In genomic region chr1:12153181-12153785, GRCh38 we compare ENCODE assay signal across 1 cellular context.
TF ChIP-seq lines count a peak whose summit lies in the region.

No MANE protein-coding gene starts in this region.

TF ChIP-seq in K562, 482 proteins besides CTCF, POLR2A, EP300 and RAD21 (continued from another document and continues in another):
- TF ChIP-seq, protein P1, sequence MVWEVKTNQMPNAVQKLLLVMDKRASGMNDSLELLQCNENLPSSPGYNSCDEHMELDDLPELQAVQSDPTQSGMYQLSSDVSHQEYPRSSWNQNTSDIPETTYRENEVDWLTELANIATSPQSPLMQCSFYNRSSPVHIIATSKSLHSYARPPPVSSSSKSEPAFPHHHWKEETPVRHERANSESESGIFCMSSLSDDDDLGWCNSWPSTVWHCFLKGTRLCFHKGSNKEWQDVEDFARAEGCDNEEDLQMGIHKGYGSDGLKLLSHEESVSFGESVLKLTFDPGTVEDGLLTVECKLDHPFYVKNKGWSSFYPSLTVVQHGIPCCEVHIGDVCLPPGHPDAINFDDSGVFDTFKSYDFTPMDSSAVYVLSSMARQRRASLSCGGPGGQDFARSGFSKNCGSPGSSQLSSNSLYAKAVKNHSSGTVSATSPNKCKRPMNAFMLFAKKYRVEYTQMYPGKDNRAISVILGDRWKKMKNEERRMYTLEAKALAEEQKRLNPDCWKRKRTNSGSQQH (CRISPR knock-in tag; IDR thresholded peaks at IDR 0.05), result no peak
- no peak for TF ChIP-seq MAFF (IDR thresholded peaks at IDR 0.05; ENCODE audit: low read length)
- TF ChIP-seq, protein P2, sequence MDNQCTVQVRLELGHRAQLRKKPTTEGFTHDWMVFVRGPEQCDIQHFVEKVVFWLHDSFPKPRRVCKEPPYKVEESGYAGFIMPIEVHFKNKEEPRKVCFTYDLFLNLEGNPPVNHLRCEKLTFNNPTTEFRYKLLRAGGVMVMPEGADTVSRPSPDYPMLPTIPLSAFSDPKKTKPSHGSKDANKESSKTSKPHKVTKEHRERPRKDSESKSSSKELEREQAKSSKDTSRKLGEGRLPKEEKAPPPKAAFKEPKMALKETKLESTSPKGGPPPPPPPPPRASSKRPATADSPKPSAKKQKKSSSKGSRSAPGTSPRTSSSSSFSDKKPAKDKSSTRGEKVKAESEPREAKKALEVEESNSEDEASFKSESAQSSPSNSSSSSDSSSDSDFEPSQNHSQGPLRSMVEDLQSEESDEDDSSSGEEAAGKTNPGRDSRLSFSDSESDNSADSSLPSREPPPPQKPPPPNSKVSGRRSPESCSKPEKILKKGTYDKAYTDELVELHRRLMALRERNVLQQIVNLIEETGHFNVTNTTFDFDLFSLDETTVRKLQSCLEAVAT (IDR thresholded peaks at IDR 0.05), result no peak
- TF ChIP-seq PTBP1 (IDR thresholded peaks at IDR 0.05; ENCODE audit: low read depth, low read length), result no peak
- no peak for TF ChIP-seq SRSF9 (IDR thresholded peaks at IDR 0.05; ENCODE audit: borderline replicate concordance, low read depth, low read length)
- TF ChIP-seq ZKSCAN8 (CRISPR knock-in tag; IDR thresholded peaks at IDR 0.05), result no peak
- TF ChIP-seq, protein P3, sequence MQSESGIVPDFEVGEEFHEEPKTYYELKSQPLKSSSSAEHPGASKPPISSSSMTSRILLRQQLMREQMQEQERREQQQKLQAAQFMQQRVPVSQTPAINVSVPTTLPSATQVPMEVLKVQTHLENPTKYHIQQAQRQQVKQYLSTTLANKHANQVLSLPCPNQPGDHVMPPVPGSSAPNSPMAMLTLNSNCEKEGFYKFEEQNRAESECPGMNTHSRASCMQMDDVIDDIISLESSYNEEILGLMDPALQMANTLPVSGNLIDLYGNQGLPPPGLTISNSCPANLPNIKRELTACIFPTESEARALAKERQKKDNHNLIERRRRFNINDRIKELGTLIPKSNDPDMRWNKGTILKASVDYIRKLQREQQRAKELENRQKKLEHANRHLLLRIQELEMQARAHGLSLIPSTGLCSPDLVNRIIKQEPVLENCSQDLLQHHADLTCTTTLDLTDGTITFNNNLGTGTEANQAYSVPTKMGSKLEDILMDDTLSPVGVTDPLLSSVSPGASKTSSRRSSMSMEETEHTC (IDR thresholded peaks at IDR 0.05), result 0 out of 2 replicates have a peak, but pooled peaks have one; percentile 48
- TF ChIP-seq ADNP (tag; IDR thresholded peaks at IDR 0.05), result no peak
- TF ChIP-seq ZNF384 (IDR thresholded peaks at IDR 0.05; ENCODE audit: low read depth, low read length), result no peak
- no peak for TF ChIP-seq HNRNPUL1 (IDR thresholded peaks at IDR 0.05; ENCODE audit: low read length)
- peak; percentile 49 for TF ChIP-seq CREM (IDR thresholded peaks at IDR 0.05; ENCODE audit: low read depth)
- no peak for TF ChIP-seq PHB2 (IDR thresholded peaks at IDR 0.05; ENCODE audit: low read depth)
- TF ChIP-seq ATF3 (IDR thresholded peaks at IDR 0.05), result peak; percentile 31; the same call in 1 of the 2 replicates
- no peak for TF ChIP-seq ATF3 (CRISPR knock-in tag; conservative IDR thresholded peaks at IDR 0.05)
- TF ChIP-seq, protein P4, sequence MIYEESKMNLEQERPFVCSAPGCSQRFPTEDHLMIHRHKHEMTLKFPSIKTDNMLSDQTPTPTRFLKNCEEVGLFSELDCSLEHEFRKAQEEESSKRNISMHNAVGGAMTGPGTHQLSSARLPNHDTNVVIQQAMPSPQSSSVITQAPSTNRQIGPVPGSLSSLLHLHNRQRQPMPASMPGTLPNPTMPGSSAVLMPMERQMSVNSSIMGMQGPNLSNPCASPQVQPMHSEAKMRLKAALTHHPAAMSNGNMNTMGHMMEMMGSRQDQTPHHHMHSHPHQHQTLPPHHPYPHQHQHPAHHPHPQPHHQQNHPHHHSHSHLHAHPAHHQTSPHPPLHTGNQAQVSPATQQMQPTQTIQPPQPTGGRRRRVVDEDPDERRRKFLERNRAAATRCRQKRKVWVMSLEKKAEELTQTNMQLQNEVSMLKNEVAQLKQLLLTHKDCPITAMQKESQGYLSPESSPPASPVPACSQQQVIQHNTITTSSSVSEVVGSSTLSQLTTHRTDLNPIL (CRISPR knock-in tag; IDR thresholded peaks at IDR 0.05), result no peak
- no peak for TF ChIP-seq RBM17 (IDR thresholded peaks at IDR 0.05; ENCODE audit: borderline replicate concordance, low read depth, low read length)
- no peak for TF ChIP-seq KLF1 (tag; IDR thresholded peaks at IDR 0.05)
- no peak for TF ChIP-seq ATF1 (CRISPR knock-in tag; IDR thresholded peaks at IDR 0.05)
- peak; percentile 37 for TF ChIP-seq ATF1 (tag; IDR thresholded peaks at IDR 0.05)
- no peak for TF ChIP-seq ZBTB8A (IDR thresholded peaks at IDR 0.05; ENCODE audit: partially characterized antibody)
- TF ChIP-seq ZNF3 (CRISPR knock-in tag; IDR thresholded peaks at IDR 0.05), result no peak
- TF ChIP-seq MTF1 (CRISPR knock-in tag; IDR thresholded peaks at IDR 0.05; ENCODE audit: borderline replicate concordance), result no peak
- no peak for TF ChIP-seq ESRRB (CRISPR knock-in tag; IDR thresholded peaks at IDR 0.05; ENCODE audit: borderline replicate concordance)
- TF ChIP-seq KAT7 (CRISPR knock-in tag; IDR thresholded peaks at IDR 0.05; ENCODE audit: borderline replicate concordance), result no peak
- TF ChIP-seq FOXP1 (CRISPR knock-in tag; IDR thresholded peaks at IDR 0.05), result no peak
- TF ChIP-seq FUS (optimal IDR thresholded peaks at IDR 0.05; ENCODE audit: low read depth, low read length), result no peak
- TF ChIP-seq BRD9 (IDR thresholded peaks at IDR 0.05; ENCODE audit: low read depth, partially characterized antibody), result no peak
- no peak for TF ChIP-seq SOX6 (IDR thresholded peaks at IDR 0.05)
- TF ChIP-seq NRF1 (conservative IDR thresholded peaks at IDR 0.05 in 1 of 2, IDR thresholded peaks at IDR 0.05 in 1 of 2), result 0 out of 4 replicates have a peak, but pooled peaks of 1 of the 2 experiments have one; percentile 21
- no peak for TF ChIP-seq CBX5 (IDR thresholded peaks at IDR 0.05; ENCODE audit: borderline replicate concordance, low read depth)
- 0 out of 2 replicates have a peak, but pooled peaks have one; percentile 19 for TF ChIP-seq CC2D1A (IDR thresholded peaks at IDR 0.05)
- TF ChIP-seq ZNF436 (CRISPR knock-in tag; IDR thresholded peaks at IDR 0.05), result no peak
- 0 out of 4 replicates have a peak, but pooled peaks of 1 of the 2 experiments have one; percentile 18 for TF ChIP-seq HDAC1 (IDR thresholded peaks at IDR 0.05)
- no peak for TF ChIP-seq GTF2A2 (tag; IDR thresholded peaks at IDR 0.05)
- no peak for TF ChIP-seq SIN3A (IDR thresholded peaks at IDR 0.05; ENCODE audit: borderline replicate concordance in 2 of 2, control insufficient read depth in 1 of 2, low read depth in 2 of 2, low read length in 2 of 2)
- TF ChIP-seq PCBP2 (IDR thresholded peaks at IDR 0.05; ENCODE audit: low read depth, low read length, poor library complexity, severe bottlenecking), result no peak
- TF ChIP-seq NKRF (IDR thresholded peaks at IDR 0.05; ENCODE audit: borderline replicate concordance), result no peak
- no peak for TF ChIP-seq XRCC3 (IDR thresholded peaks at IDR 0.05)
- TF ChIP-seq IFI16 (CRISPR knock-in tag; IDR thresholded peaks at IDR 0.05), result no peak
- peak; percentile 77 for TF ChIP-seq L3MBTL2 (IDR thresholded peaks at IDR 0.05)
- TF ChIP-seq LEF1 (IDR thresholded peaks at IDR 0.05), result peak; percentile 15; the same call in 1 of the 2 replicates
- no peak for TF ChIP-seq ZNF609 (CRISPR knock-in tag; IDR thresholded peaks at IDR 0.05; ENCODE audit: borderline replicate concordance)
- TF ChIP-seq KLF10 (CRISPR knock-in tag; IDR thresholded peaks at IDR 0.05), result no peak
- TF ChIP-seq ETS2 (tag; IDR thresholded peaks at IDR 0.05; ENCODE audit: borderline replicate concordance, poor library complexity, severe bottlenecking), result no peak
- TF ChIP-seq RAD51 (IDR thresholded peaks at IDR 0.05; ENCODE audit: borderline replicate concordance, low read depth), result peak; percentile 81
- TF ChIP-seq NR3C1 (CRISPR knock-in tag; IDR thresholded peaks at IDR 0.05), result no peak
- no peak for TF ChIP-seq FOXK2 (conservative IDR thresholded peaks at IDR 0.05 in 1 of 2, IDR thresholded peaks at IDR 0.05 in 1 of 2; ENCODE audit: low read depth in 2 of 2)
- peak; percentile 50; the same call in 1 of the 2 replicates for TF ChIP-seq ATF7 (IDR thresholded peaks at IDR 0.05)
- no peak for TF ChIP-seq CAMTA2 (CRISPR knock-in tag; conservative IDR thresholded peaks at IDR 0.05)
- no peak for TF ChIP-seq ZNF133 (CRISPR knock-in tag; IDR thresholded peaks at IDR 0.05)
- no peak for TF ChIP-seq ZNF445 (CRISPR knock-in tag; IDR thresholded peaks at IDR 0.05; ENCODE audit: low read depth)
- no peak for TF ChIP-seq ARID1B (IDR thresholded peaks at IDR 0.05)
- peak in 1 of 2 experiments; percentile 16 for TF ChIP-seq E2F6 (IDR thresholded peaks at IDR 0.05; ENCODE audit: borderline replicate concordance in 1 of 2, extremely low read depth in 1 of 2, insufficient read depth in 1 of 2, insufficient read length in 1 of 2, low read depth in 1 of 2, low read length in 1 of 2, poor library complexity in 1 of 2, severe bottlenecking in 1 of 2)
